Comparison of ENCODE assay signal across 1 cellular context in the genomic region with DNA sequence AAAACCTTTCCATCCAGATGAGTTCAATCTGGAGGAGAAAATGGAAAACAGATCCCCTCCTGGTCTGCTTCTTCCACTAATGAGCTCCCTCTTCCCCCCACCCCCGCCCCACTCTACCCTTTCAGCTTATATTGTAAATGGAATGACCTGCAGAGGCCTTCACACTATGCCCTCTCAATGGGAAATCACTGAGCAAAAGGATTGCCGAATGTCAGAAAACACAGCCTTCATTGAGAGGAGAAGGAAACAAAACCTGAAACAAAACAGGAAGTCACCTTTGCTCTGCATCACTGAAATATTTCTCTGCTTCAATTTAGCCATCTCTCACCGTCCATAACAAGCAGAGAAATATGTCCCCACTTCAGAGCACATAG.
TF ChIP-seq lines count a peak whose summit lies in the region.

No MANE protein-coding gene starts in this region.

TF ChIP-seq in HepG2, 621 proteins besides CTCF, POLR2A, EP300 and RAD21:
- TF ChIP-seq, protein P1, sequence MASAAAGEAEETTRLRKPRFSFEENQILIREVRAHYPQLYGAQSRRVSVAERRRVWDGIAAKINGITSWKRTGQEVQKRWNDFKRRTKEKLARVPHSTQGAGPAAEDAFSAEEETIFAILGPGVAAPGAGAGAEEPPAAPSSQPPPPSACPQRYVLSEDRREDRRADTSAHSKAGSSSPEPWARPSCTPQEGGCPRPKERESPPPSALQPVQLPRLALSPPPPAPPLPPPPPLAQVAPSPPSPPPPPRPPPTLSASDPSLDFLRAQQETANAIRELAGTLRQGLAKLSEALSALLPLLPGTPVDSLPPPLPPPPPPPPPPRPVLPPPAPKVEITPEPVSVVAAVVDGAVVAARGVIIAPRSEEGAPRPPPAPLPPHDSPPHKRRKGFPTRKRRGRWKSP (CRISPR knock-in tag; IDR thresholded peaks at IDR 0.05): no peak
- peak; percentile 18; the same call in 1 of the 2 replicates for TF ChIP-seq NFIC (IDR thresholded peaks at IDR 0.05; ENCODE audit: low read length)
- peak; percentile 18; the same call in 1 of the 2 replicates for TF ChIP-seq HNF4A (CRISPR knock-in tag; IDR thresholded peaks at IDR 0.05)
- TF ChIP-seq, protein P2, sequence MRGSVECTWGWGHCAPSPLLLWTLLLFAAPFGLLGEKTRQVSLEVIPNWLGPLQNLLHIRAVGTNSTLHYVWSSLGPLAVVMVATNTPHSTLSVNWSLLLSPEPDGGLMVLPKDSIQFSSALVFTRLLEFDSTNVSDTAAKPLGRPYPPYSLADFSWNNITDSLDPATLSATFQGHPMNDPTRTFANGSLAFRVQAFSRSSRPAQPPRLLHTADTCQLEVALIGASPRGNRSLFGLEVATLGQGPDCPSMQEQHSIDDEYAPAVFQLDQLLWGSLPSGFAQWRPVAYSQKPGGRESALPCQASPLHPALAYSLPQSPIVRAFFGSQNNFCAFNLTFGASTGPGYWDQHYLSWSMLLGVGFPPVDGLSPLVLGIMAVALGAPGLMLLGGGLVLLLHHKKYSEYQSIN (CRISPR knock-in tag; IDR thresholded peaks at IDR 0.05; ENCODE audit: borderline replicate concordance): no peak
- peak; percentile 31; the same call in 1 of the 2 replicates for TF ChIP-seq ZFX (CRISPR knock-in tag; IDR thresholded peaks at IDR 0.05; ENCODE audit: low read depth)
- peak; percentile 54; the same call in 1 of the 2 replicates for TF ChIP-seq ETV5 (CRISPR knock-in tag; IDR thresholded peaks at IDR 0.05; ENCODE audit: borderline replicate concordance)
- TF ChIP-seq, protein P3, sequence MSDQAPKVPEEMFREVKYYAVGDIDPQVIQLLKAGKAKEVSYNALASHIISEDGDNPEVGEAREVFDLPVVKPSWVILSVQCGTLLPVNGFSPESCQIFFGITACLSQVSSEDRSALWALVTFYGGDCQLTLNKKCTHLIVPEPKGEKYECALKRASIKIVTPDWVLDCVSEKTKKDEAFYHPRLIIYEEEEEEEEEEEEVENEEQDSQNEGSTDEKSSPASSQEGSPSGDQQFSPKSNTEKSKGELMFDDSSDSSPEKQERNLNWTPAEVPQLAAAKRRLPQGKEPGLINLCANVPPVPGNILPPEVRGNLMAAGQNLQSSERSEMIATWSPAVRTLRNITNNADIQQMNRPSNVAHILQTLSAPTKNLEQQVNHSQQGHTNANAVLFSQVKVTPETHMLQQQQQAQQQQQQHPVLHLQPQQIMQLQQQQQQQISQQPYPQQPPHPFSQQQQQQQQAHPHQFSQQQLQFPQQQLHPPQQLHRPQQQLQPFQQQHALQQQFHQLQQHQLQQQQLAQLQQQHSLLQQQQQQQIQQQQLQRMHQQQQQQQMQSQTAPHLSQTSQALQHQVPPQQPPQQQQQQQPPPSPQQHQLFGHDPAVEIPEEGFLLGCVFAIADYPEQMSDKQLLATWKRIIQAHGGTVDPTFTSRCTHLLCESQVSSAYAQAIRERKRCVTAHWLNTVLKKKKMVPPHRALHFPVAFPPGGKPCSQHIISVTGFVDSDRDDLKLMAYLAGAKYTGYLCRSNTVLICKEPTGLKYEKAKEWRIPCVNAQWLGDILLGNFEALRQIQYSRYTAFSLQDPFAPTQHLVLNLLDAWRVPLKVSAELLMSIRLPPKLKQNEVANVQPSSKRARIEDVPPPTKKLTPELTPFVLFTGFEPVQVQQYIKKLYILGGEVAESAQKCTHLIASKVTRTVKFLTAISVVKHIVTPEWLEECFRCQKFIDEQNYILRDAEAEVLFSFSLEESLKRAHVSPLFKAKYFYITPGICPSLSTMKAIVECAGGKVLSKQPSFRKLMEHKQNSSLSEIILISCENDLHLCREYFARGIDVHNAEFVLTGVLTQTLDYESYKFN (CRISPR knock-in tag; conservative IDR thresholded peaks at IDR 0.05): peak; percentile 61; the same call in 1 of the 2 replicates
- peak; percentile 74; the same call in 1 of the 2 replicates for TF ChIP-seq RXRB (CRISPR knock-in tag; IDR thresholded peaks at IDR 0.05; ENCODE audit: borderline replicate concordance)
- TF ChIP-seq, protein P4, sequence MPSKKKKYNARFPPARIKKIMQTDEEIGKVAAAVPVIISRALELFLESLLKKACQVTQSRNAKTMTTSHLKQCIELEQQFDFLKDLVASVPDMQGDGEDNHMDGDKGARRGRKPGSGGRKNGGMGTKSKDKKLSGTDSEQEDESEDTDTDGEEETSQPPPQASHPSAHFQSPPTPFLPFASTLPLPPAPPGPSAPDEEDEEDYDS (CRISPR knock-in tag; IDR thresholded peaks at IDR 0.05): 0 out of 2 replicates have a peak, but pooled peaks have one; percentile 15
- TF ChIP-seq SOX5 (CRISPR knock-in tag; IDR thresholded peaks at IDR 0.05; ENCODE audit: borderline replicate concordance): peak; percentile 39; the same call in 1 of the 2 replicates
- no peak for TF ChIP-seq GABPA (IDR thresholded peaks at IDR 0.05; ENCODE audit: low read depth, low read length)
- peak; percentile 50; the same call in 1 of the 2 replicates for TF ChIP-seq GABPA (CRISPR knock-in tag; IDR thresholded peaks at IDR 0.05; ENCODE audit: low read depth)
- peak; percentile 85 for TF ChIP-seq PPARG (CRISPR knock-in tag; conservative IDR thresholded peaks at IDR 0.05)
- TF ChIP-seq CBFB (CRISPR knock-in tag; IDR thresholded peaks at IDR 0.05): no peak
- TF ChIP-seq ZBTB3 (CRISPR knock-in tag; IDR thresholded peaks at IDR 0.05; ENCODE audit: borderline replicate concordance, low read depth): no peak
- TF ChIP-seq, protein P5, sequence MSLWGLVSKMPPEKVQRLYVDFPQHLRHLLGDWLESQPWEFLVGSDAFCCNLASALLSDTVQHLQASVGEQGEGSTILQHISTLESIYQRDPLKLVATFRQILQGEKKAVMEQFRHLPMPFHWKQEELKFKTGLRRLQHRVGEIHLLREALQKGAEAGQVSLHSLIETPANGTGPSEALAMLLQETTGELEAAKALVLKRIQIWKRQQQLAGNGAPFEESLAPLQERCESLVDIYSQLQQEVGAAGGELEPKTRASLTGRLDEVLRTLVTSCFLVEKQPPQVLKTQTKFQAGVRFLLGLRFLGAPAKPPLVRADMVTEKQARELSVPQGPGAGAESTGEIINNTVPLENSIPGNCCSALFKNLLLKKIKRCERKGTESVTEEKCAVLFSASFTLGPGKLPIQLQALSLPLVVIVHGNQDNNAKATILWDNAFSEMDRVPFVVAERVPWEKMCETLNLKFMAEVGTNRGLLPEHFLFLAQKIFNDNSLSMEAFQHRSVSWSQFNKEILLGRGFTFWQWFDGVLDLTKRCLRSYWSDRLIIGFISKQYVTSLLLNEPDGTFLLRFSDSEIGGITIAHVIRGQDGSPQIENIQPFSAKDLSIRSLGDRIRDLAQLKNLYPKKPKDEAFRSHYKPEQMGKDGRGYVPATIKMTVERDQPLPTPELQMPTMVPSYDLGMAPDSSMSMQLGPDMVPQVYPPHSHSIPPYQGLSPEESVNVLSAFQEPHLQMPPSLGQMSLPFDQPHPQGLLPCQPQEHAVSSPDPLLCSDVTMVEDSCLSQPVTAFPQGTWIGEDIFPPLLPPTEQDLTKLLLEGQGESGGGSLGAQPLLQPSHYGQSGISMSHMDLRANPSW (CRISPR knock-in tag; IDR thresholded peaks at IDR 0.05; ENCODE audit: borderline replicate concordance): 0 out of 2 replicates have a peak, but pooled peaks have one; percentile 50
- TF ChIP-seq, protein P6, sequence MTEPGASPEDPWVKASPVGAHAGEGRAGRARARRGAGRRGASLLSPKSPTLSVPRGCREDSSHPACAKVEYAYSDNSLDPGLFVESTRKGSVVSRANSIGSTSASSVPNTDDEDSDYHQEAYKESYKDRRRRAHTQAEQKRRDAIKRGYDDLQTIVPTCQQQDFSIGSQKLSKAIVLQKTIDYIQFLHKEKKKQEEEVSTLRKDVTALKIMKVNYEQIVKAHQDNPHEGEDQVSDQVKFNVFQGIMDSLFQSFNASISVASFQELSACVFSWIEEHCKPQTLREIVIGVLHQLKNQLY (CRISPR knock-in tag; IDR thresholded peaks at IDR 0.05): no peak
- TF ChIP-seq TEAD3 (CRISPR knock-in tag; optimal IDR thresholded peaks at IDR 0.05; ENCODE audit: borderline replicate concordance): peak; percentile 22
- no peak for TF ChIP-seq ZNF614 (CRISPR knock-in tag; IDR thresholded peaks at IDR 0.05; ENCODE audit: borderline replicate concordance)
- TF ChIP-seq, protein P7, sequence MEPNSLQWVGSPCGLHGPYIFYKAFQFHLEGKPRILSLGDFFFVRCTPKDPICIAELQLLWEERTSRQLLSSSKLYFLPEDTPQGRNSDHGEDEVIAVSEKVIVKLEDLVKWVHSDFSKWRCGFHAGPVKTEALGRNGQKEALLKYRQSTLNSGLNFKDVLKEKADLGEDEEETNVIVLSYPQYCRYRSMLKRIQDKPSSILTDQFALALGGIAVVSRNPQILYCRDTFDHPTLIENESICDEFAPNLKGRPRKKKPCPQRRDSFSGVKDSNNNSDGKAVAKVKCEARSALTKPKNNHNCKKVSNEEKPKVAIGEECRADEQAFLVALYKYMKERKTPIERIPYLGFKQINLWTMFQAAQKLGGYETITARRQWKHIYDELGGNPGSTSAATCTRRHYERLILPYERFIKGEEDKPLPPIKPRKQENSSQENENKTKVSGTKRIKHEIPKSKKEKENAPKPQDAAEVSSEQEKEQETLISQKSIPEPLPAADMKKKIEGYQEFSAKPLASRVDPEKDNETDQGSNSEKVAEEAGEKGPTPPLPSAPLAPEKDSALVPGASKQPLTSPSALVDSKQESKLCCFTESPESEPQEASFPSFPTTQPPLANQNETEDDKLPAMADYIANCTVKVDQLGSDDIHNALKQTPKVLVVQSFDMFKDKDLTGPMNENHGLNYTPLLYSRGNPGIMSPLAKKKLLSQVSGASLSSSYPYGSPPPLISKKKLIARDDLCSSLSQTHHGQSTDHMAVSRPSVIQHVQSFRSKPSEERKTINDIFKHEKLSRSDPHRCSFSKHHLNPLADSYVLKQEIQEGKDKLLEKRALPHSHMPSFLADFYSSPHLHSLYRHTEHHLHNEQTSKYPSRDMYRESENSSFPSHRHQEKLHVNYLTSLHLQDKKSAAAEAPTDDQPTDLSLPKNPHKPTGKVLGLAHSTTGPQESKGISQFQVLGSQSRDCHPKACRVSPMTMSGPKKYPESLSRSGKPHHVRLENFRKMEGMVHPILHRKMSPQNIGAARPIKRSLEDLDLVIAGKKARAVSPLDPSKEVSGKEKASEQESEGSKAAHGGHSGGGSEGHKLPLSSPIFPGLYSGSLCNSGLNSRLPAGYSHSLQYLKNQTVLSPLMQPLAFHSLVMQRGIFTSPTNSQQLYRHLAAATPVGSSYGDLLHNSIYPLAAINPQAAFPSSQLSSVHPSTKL (CRISPR knock-in tag; IDR thresholded peaks at IDR 0.05): 0 out of 2 replicates have a peak, but pooled peaks have one; percentile 12
- TF ChIP-seq GATAD2A (CRISPR knock-in tag; IDR thresholded peaks at IDR 0.05): no peak
- TF ChIP-seq NR2F6 (IDR thresholded peaks at IDR 0.05): 0 out of 2 replicates have a peak, but pooled peaks have one; percentile 18
- peak; percentile 39; the same call in 1 of the 2 replicates for TF ChIP-seq NR2F6 (CRISPR knock-in tag; IDR thresholded peaks at IDR 0.05)
- TF ChIP-seq TGIF2 (CRISPR knock-in tag; IDR thresholded peaks at IDR 0.05): 0 out of 2 replicates have a peak, but pooled peaks have one; percentile 46
- peak; percentile 63 for TF ChIP-seq ELF3 (CRISPR knock-in tag; IDR thresholded peaks at IDR 0.05)
- TF ChIP-seq ZNF629 (CRISPR knock-in tag; conservative IDR thresholded peaks at IDR 0.05): no peak
- no peak for TF ChIP-seq CREB1 (IDR thresholded peaks at IDR 0.05)
- TF ChIP-seq CREB1 (CRISPR knock-in tag; IDR thresholded peaks at IDR 0.05): no peak
- no peak for TF ChIP-seq CBX2 (IDR thresholded peaks at IDR 0.05; ENCODE audit: low read depth, low read length)
- no peak; the same call in 1 of the 2 replicates for TF ChIP-seq CBX2 (CRISPR knock-in tag; IDR thresholded peaks at IDR 0.05; ENCODE audit: low read depth)
- TF ChIP-seq SSRP1 (CRISPR knock-in tag; IDR thresholded peaks at IDR 0.05): 0 out of 2 replicates have a peak, but pooled peaks have one; percentile 39
- TF ChIP-seq FOXO1 (CRISPR knock-in tag; IDR thresholded peaks at IDR 0.05): peak; percentile 37; the same call in 1 of the 2 replicates
- TF ChIP-seq, protein P8, sequence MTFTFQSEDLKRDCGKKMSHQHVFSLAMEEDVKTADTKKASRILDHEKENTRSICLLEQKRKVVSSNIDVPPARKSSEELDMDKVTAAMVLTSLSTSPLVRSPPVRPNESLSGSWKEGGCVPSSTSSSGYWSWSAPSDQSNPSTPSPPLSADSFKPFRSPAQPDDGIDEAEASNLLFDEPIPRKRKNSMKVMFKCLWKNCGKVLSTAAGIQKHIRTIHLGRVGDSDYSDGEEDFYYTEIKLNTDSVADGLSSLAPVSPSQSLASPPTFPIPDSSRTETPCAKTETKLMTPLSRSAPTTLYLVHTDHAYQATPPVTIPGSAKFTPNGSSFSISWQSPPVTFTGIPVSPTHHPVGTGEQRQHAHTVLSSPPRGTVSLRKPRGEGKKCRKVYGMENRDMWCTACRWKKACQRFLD (CRISPR knock-in tag; IDR thresholded peaks at IDR 0.05; ENCODE audit: borderline replicate concordance): no peak
